Comparison of ENCODE assay signal across 1 cellular context in genomic region chr14:80003138-80003537, GRCh38.
TF ChIP-seq lines count a peak whose summit lies in the region.

No MANE protein-coding gene starts in this region.

TF ChIP-seq in HepG2, 621 proteins besides CTCF, POLR2A, EP300 and RAD21 (continued from another document and continues in another):
- no peak for TF ChIP-seq HINFP (CRISPR knock-in tag; IDR thresholded peaks at IDR 0.05; ENCODE audit: low read depth)
- TF ChIP-seq PLRG1 (conservative IDR thresholded peaks at IDR 0.05): no peak
- TF ChIP-seq E2F2 (CRISPR knock-in tag; IDR thresholded peaks at IDR 0.05; ENCODE audit: borderline replicate concordance): no peak
- TF ChIP-seq PATZ1 (CRISPR knock-in tag; IDR thresholded peaks at IDR 0.05): peak; percentile 27; the same call in 1 of the 2 replicates
- TF ChIP-seq KLF6 (CRISPR knock-in tag; IDR thresholded peaks at IDR 0.05): no peak
- peak; percentile 92 for TF ChIP-seq HDAC2 (CRISPR knock-in tag; IDR thresholded peaks at IDR 0.05)
- TF ChIP-seq ATF7 (IDR thresholded peaks at IDR 0.05): no peak
- TF ChIP-seq ATF7 (CRISPR knock-in tag; IDR thresholded peaks at IDR 0.05): no peak
- no peak for TF ChIP-seq KDM2A (CRISPR knock-in tag; IDR thresholded peaks at IDR 0.05; ENCODE audit: borderline replicate concordance, low read depth)
- TF ChIP-seq ZNF572 (CRISPR knock-in tag; IDR thresholded peaks at IDR 0.05): no peak
- no peak for TF ChIP-seq ATM (IDR thresholded peaks at IDR 0.05; ENCODE audit: borderline replicate concordance)
- no peak for TF ChIP-seq MZF1 (CRISPR knock-in tag; IDR thresholded peaks at IDR 0.05; ENCODE audit: borderline replicate concordance)
- peak; percentile 51; the same call in 1 of the 2 replicates for TF ChIP-seq TFE3 (CRISPR knock-in tag; IDR thresholded peaks at IDR 0.05)
- TF ChIP-seq ZKSCAN8 (CRISPR knock-in tag; IDR thresholded peaks at IDR 0.05; ENCODE audit: borderline replicate concordance): peak; percentile 73; the same call in 1 of the 2 replicates
- no peak for TF ChIP-seq SMAD9 (CRISPR knock-in tag; IDR thresholded peaks at IDR 0.05)
- TF ChIP-seq ISL2 (CRISPR knock-in tag; IDR thresholded peaks at IDR 0.05): peak; percentile 87
- no peak for TF ChIP-seq HNRNPLL (IDR thresholded peaks at IDR 0.05; ENCODE audit: low read depth, low read length, poor library complexity, severe bottlenecking)
- TF ChIP-seq MXI1 (IDR thresholded peaks at IDR 0.05; ENCODE audit: borderline replicate concordance, low read depth, low read length): peak; percentile 12; the same call in 1 of the 3 replicates
- TF ChIP-seq FOXP1 (IDR thresholded peaks at IDR 0.05): no peak
- TF ChIP-seq FOXP1 (CRISPR knock-in tag; IDR thresholded peaks at IDR 0.05): peak; percentile 91
- TF ChIP-seq ZFP36 (IDR thresholded peaks at IDR 0.05; ENCODE audit: borderline replicate concordance, low read depth, low read length, partially characterized antibody): peak; percentile 84
- 0 out of 2 replicates have a peak, but pooled peaks have one; percentile 51 for TF ChIP-seq ZNF589 (CRISPR knock-in tag; conservative IDR thresholded peaks at IDR 0.05)
- peak; percentile 98 for TF ChIP-seq HMG20B (CRISPR knock-in tag; conservative IDR thresholded peaks at IDR 0.05)
- peak; percentile 50 for TF ChIP-seq SAP130 (CRISPR knock-in tag; IDR thresholded peaks at IDR 0.05; ENCODE audit: low read depth)
- peak; percentile 54; the same call in 1 of the 2 replicates for TF ChIP-seq SKIL (CRISPR knock-in tag; IDR thresholded peaks at IDR 0.05; ENCODE audit: borderline replicate concordance)
- peak; percentile 83; the same call in 1 of the 2 replicates for TF ChIP-seq NFIC (IDR thresholded peaks at IDR 0.05; ENCODE audit: low read length)
- peak; percentile 83; the same call in 1 of the 2 replicates for TF ChIP-seq AHDC1 (CRISPR knock-in tag; IDR thresholded peaks at IDR 0.05; ENCODE audit: borderline replicate concordance)
- peak; percentile 82; the same call in 1 of the 2 replicates for TF ChIP-seq FOXJ3 (CRISPR knock-in tag; IDR thresholded peaks at IDR 0.05; ENCODE audit: borderline replicate concordance)
- peak; percentile 88; the same call in 1 of the 2 replicates for TF ChIP-seq JUNB (CRISPR knock-in tag; IDR thresholded peaks at IDR 0.05; ENCODE audit: borderline replicate concordance)
- TF ChIP-seq FOXP4 (CRISPR knock-in tag; IDR thresholded peaks at IDR 0.05): peak; percentile 80; the same call in 1 of the 2 replicates
- TF ChIP-seq GATA4 (IDR thresholded peaks at IDR 0.05; ENCODE audit: borderline replicate concordance, low read depth): peak; percentile 60; the same call in 1 of the 2 replicates
- no peak for TF ChIP-seq ZNF543 (CRISPR knock-in tag; IDR thresholded peaks at IDR 0.05)
- no peak for TF ChIP-seq ZSCAN29 (CRISPR knock-in tag; conservative IDR thresholded peaks at IDR 0.05)
- no peak for TF ChIP-seq ZNF674 (CRISPR knock-in tag; IDR thresholded peaks at IDR 0.05; ENCODE audit: low read depth)
- peak; percentile 97 for TF ChIP-seq HHEX (CRISPR knock-in tag; IDR thresholded peaks at IDR 0.05)
- no peak for TF ChIP-seq SRSF1 (optimal IDR thresholded peaks at IDR 0.05; ENCODE audit: low read depth, low read length)
- TF ChIP-seq DNMT1 (CRISPR knock-in tag; IDR thresholded peaks at IDR 0.05): no peak
- peak; percentile 26; the same call in 1 of the 2 replicates for TF ChIP-seq ERF (CRISPR knock-in tag; IDR thresholded peaks at IDR 0.05)
- no peak for TF ChIP-seq REL (CRISPR knock-in tag; conservative IDR thresholded peaks at IDR 0.05)
- no peak for TF ChIP-seq MAFG (CRISPR knock-in tag; IDR thresholded peaks at IDR 0.05)
- 0 out of 2 replicates have a peak, but pooled peaks have one; percentile 33 for TF ChIP-seq ATF1 (CRISPR knock-in tag; IDR thresholded peaks at IDR 0.05)
- no peak for TF ChIP-seq ZFP1 (CRISPR knock-in tag; IDR thresholded peaks at IDR 0.05)
- TF ChIP-seq ZNF160 (CRISPR knock-in tag; IDR thresholded peaks at IDR 0.05): no peak
- TF ChIP-seq CBX1 (IDR thresholded peaks at IDR 0.05; ENCODE audit: low read depth): no peak
- peak; percentile 68; the same call in 1 of the 2 replicates for TF ChIP-seq KDM1A (CRISPR knock-in tag; IDR thresholded peaks at IDR 0.05)
- TF ChIP-seq HNRNPK (IDR thresholded peaks at IDR 0.05; ENCODE audit: low read depth, low read length, poor library complexity, severe bottlenecking): no peak
- TF ChIP-seq KMT2B (CRISPR knock-in tag; IDR thresholded peaks at IDR 0.05): no peak
- TF ChIP-seq TCF7 (IDR thresholded peaks at IDR 0.05; ENCODE audit: low read depth): peak; percentile 71
- no peak for TF ChIP-seq NAIF1 (CRISPR knock-in tag; IDR thresholded peaks at IDR 0.05; ENCODE audit: borderline replicate concordance)
- TF ChIP-seq PHF20 (CRISPR knock-in tag; IDR thresholded peaks at IDR 0.05): no peak
- no peak for TF ChIP-seq SUZ12 (IDR thresholded peaks at IDR 0.05; ENCODE audit: low read depth, low read length)
- no peak for TF ChIP-seq RFX5 (IDR thresholded peaks at IDR 0.05; ENCODE audit: low read depth, low read length)
- TF ChIP-seq ZNF780A (CRISPR knock-in tag; IDR thresholded peaks at IDR 0.05): 0 out of 2 replicates have a peak, but pooled peaks have one; percentile 31
